ENCODE assay signal across 1 cellular context in the genomic region with DNA sequence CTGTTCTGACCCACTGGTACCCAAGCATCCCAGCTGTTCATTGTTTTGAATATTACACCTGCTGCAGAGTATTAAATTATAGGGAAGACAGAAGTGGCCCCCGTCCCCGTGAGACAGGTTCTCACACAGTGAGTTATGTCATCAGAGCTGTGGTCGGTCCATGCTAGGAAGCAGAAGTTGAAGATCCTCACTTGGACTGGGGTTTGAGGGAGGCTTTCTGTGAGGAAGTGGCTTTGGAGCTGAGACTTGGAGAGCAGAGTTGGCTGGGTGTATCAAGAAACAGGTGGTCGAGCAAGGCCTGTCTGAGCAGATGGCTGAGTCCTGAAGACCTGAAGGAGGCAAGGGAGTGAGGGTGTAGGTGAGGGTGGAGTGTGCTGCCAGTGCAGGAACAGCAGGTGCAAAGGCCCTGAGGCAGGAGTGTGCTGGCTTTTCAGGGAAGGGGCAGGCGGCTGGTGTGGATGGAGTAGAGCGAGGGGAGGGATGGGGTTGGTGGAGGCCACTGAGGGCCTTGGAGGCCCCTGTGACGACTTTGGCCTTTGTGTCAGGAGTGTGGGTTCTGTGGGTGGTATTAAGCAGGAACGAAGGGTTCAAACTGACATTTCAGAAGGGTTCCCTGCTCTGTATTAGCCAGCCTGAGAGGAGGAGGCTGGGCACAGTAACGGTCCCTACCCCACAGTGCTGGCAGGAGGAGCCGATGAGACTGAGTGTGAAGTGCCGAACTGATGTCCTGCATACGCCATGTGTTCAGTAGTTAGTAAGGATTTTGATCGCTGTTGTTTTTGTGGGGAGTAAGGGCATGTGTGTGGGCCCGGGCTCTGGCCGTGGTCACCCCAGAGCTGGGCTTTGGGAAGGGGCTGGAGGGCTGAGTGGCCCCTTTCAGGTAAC.
TF ChIP-seq lines count a peak whose summit lies in the region.

No MANE protein-coding gene starts in this region.

TF ChIP-seq in GM12878, 131 proteins besides CTCF, POLR2A, EP300 and RAD21 (continued from another document):
- TF ChIP-seq SKIL (IDR thresholded peaks at IDR 0.05; ENCODE audit: low read depth, poor library complexity, severe bottlenecking) = no peak
- no peak for TF ChIP-seq TAF1 (IDR thresholded peaks at IDR 0.05; ENCODE audit: borderline replicate concordance, low read depth, low read length)
- TF ChIP-seq DPF2 (IDR thresholded peaks at IDR 0.05) = no peak
- TF ChIP-seq E2F8 (IDR thresholded peaks at IDR 0.05; ENCODE audit: low read depth, partially characterized antibody) = no peak
- TF ChIP-seq NRF1 (conservative IDR thresholded peaks at IDR 0.05; ENCODE audit: low read depth, low read length) = no peak
- TF ChIP-seq FOXM1 (IDR thresholded peaks at IDR 0.05; ENCODE audit: low read depth, low read length) = no peak
- TF ChIP-seq, protein P1, sequence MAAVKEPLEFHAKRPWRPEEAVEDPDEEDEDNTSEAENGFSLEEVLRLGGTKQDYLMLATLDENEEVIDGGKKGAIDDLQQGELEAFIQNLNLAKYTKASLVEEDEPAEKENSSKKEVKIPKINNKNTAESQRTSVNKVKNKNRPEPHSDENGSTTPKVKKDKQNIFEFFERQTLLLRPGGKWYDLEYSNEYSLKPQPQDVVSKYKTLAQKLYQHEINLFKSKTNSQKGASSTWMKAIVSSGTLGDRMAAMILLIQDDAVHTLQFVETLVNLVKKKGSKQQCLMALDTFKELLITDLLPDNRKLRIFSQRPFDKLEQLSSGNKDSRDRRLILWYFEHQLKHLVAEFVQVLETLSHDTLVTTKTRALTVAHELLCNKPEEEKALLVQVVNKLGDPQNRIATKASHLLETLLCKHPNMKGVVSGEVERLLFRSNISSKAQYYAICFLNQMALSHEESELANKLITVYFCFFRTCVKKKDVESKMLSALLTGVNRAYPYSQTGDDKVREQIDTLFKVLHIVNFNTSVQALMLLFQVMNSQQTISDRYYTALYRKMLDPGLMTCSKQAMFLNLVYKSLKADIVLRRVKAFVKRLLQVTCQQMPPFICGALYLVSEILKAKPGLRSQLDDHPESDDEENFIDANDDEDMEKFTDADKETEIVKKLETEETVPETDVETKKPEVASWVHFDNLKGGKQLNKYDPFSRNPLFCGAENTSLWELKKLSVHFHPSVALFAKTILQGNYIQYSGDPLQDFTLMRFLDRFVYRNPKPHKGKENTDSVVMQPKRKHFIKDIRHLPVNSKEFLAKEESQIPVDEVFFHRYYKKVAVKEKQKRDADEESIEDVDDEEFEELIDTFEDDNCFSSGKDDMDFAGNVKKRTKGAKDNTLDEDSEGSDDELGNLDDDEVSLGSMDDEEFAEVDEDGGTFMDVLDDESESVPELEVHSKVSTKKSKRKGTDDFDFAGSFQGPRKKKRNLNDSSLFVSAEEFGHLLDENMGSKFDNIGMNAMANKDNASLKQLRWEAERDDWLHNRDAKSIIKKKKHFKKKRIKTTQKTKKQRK (IDR thresholded peaks at IDR 0.05; ENCODE audit: low read depth, low read length) = no peak
